31 cellular contexts compared by ENCODE assay signal in genomic region chr3:81291586-81291985, GRCh38.
"Had no signal": no experiment of that assay in that cellular context is flagged by ENCODE, and none has a peak within 500 bp of the region (broad histone marks: within the 10 kb centered on the region; RNA-seq: fewer than 3 reads in every experiment).

No MANE protein-coding gene starts in this region.

- H3K27me3 ChIP-seq: adrenal gland, breast epithelium, cardiac muscle cell, colonic mucosa, foreskin keratinocyte, gastrocnemius medialis, heart left ventricle had no signal

- DNase-seq: activated B cell treated with CpG ODN at 0.5 μM for 24 hours; activated CD4-positive, alpha-beta memory T cell treated with anti-CD3 and anti-CD28 coated beads for 36 hours; activated CD4-positive, alpha-beta T cell treated with anti-CD3 and anti-CD28 coated beads for 36 hours; activated CD4-positive, alpha-beta T cell treated with anti-CD3 and anti-CD28 coated beads, Interleukin-2, amount 10 ng/mL, durations not matched to agents 24 days and 14 days; activated CD4-positive, CD25-positive, alpha-beta regulatory T cell treated with anti-CD3 and anti-CD28 coated beads, Interleukin-2, amount 50 U/mL, for 72 hours; activated CD8-positive, alpha-beta memory T cell treated with anti-CD3 and anti-CD28 coated beads, Interleukin-2, amount 10 ng/mL, durations not matched to agents 7 days and 5 days; activated CD8-positive, alpha-beta memory T cell treated with anti-CD3 and anti-CD28 coated beads, Interleukin-2, amount 50 U/mL, for 4 hours; activated CD8-positive, alpha-beta T cell treated with anti-CD3 and anti-CD28 coated beads, Interleukin-2, amount 10 ng/mL, durations not matched to agents 7 days and 5 days; activated effector memory CD4-positive, alpha-beta T cell treated with anti-CD3 and anti-CD28 coated beads, Interleukin-2, amount 50 U/mL, for 16 hours; activated naive CD4-positive, alpha-beta T cell treated with anti-CD3 and anti-CD28 coated beads for 36 hours; activated naive CD8-positive, alpha-beta T cell treated with anti-CD3 and anti-CD28 coated beads for 36 hours; activated naive CD8-positive, alpha-beta T cell treated with anti-CD3 and anti-CD28 coated beads, Interleukin-2, amount 50 U/mL, for 24 hours; activated T-cell treated with anti-CD3 and anti-CD28 coated beads, Interleukin-2, amount 50 U/mL, for 1 hour; activated T-cell treated with anti-CD3 and anti-CD28 coated beads, Interleukin-2, amount 50 U/mL, for 48 hours; adrenal gland; amygdala; aorta; central memory CD4-positive, alpha-beta T cell; cerebellar nuclear complex; colonic mucosa; effector CD8-positive, alpha-beta T cell; foreskin keratinocyte; gastrocnemius medialis; glutamatergic neuron; heart left ventricle; T-cell; T-helper 9 cell; WERI-Rb-1 had no signal

- ATAC-seq: activated CD4-positive, alpha-beta T cell treated with anti-CD3 and anti-CD28 coated beads for 36 hours; activated CD8-positive, alpha-beta memory T cell treated with anti-CD3 and anti-CD28 coated beads, Interleukin-2, amount 10 ng/mL, durations not matched to agents 7 days and 5 days; activated CD8-positive, alpha-beta T cell treated with anti-CD3 and anti-CD28 coated beads, Interleukin-2, amount 10 ng/mL, durations not matched to agents 7 days and 5 days; activated naive CD8-positive, alpha-beta T cell treated with anti-CD3 and anti-CD28 coated beads, Interleukin-2, amount 50 U/mL, for 24 hours; esophagus mucosa; foreskin keratinocyte; gastrocnemius medialis; heart left ventricle; T-cell had no signal

- H3K9me3 ChIP-seq: adrenal gland, breast epithelium, colonic mucosa, gastrocnemius medialis had no signal

- H3K36me3 ChIP-seq: adrenal gland, cardiac muscle cell, colonic mucosa, gastrocnemius medialis, heart left ventricle, WERI-Rb-1 had no signal

- H3K4me3 ChIP-seq: adrenal gland, breast epithelium, cardiac muscle cell, colonic mucosa, gastrocnemius medialis, heart left ventricle had no signal

- H3K27ac ChIP-seq: adrenal gland, breast epithelium, cardiac muscle cell, colonic mucosa, foreskin keratinocyte, gastrocnemius medialis, heart left ventricle, WERI-Rb-1 had no signal

- H3K4me1 ChIP-seq: adrenal gland, breast epithelium, colonic mucosa, foreskin keratinocyte, gastrocnemius medialis, heart left ventricle had no signal
